In genomic region chr10:23493711-23494110, GRCh38 we compare ENCODE assay signal across 19 cellular contexts.
"Had no signal": no experiment of that assay in that cellular context is flagged by ENCODE, and none has a peak within 500 bp of the region (broad histone marks: within the 10 kb centered on the region; RNA-seq: fewer than 3 reads in every experiment).

No MANE protein-coding gene starts in this region.

- H3K4me1 Mint-ChIP-seq: activated naive CD4-positive, alpha-beta T cell treated with anti-CD3 and anti-CD28 coated beads, Interleukin-2, amount 10 ng/mL, durations not matched to agents 7 days and 5 days; mesothelial cell of epicardium had no signal

- H3K27ac Mint-ChIP-seq: activated naive CD4-positive, alpha-beta T cell treated with anti-CD3 and anti-CD28 coated beads, Interleukin-2, amount 10 ng/mL, durations not matched to agents 7 days and 5 days; mesothelial cell of epicardium; nephron progenitor cell; stimulated activated naive CD8-positive, alpha-beta T cell treated with anti-CD3 and anti-CD28 coated beads, Interleukin-15, Interleukin-2, amounts not matched to agents 100 ng/mL and 50 ng/mL, for 24 hours had no signal

- FAIRE-seq: endothelial cell of umbilical vein, keratinocyte had no signal

- DNase-seq: activated CD4-positive, alpha-beta T cell treated with anti-CD3 and anti-CD28 coated beads, Interleukin-2, amount 50 U/mL, for 1 hour; activated CD4-positive, CD25-positive, alpha-beta regulatory T cell; activated CD8-positive, alpha-beta memory T cell treated with anti-CD3 and anti-CD28 coated beads, Interleukin-2, amount 50 U/mL, for 48 hours; activated effector memory CD4-positive, alpha-beta T cell treated with anti-CD3 and anti-CD28 coated beads, Interleukin-2, amount 50 U/mL, for 16 hours; activated naive CD4-positive, alpha-beta T cell treated with anti-CD3 and anti-CD28 coated beads, Interleukin-2, amount 10 ng/mL, durations not matched to agents 7 days and 5 days; central memory CD4-positive, alpha-beta T cell; head of caudate nucleus; hippocampal formation; left cardiac atrium; left ventricle myocardium superior; naive B cell; nephron progenitor cell; right lobe of liver; substantia nigra; upper lobe of left lung had no signal

- H3K9me3 Mint-ChIP-seq: activated naive CD4-positive, alpha-beta T cell treated with anti-CD3 and anti-CD28 coated beads, Interleukin-2, amount 10 ng/mL, durations not matched to agents 7 days and 5 days; nephron progenitor cell; stimulated activated naive CD8-positive, alpha-beta T cell treated with anti-CD3 and anti-CD28 coated beads, Interleukin-15, Interleukin-2, amounts not matched to agents 100 ng/mL and 50 ng/mL, for 24 hours had no signal

- H3K36me3 Mint-ChIP-seq: activated naive CD4-positive, alpha-beta T cell treated with anti-CD3 and anti-CD28 coated beads, Interleukin-2, amount 10 ng/mL, durations not matched to agents 7 days and 5 days; mesothelial cell of epicardium; naive B cell had no signal

- ATAC-seq: left cardiac atrium, left ventricle myocardium superior, right lobe of liver had no signal

- H3K4me3 Mint-ChIP-seq: activated naive CD4-positive, alpha-beta T cell treated with anti-CD3 and anti-CD28 coated beads, Interleukin-2, amount 10 ng/mL, durations not matched to agents 7 days and 5 days; mesothelial cell of epicardium; naive B cell; nephron progenitor cell; stimulated activated naive CD8-positive, alpha-beta T cell treated with anti-CD3 and anti-CD28 coated beads, Interleukin-15, Interleukin-2, amounts not matched to agents 100 ng/mL and 50 ng/mL, for 24 hours had no signal
